ENCODE assay signal across 10 cellular contexts in the genomic region with DNA sequence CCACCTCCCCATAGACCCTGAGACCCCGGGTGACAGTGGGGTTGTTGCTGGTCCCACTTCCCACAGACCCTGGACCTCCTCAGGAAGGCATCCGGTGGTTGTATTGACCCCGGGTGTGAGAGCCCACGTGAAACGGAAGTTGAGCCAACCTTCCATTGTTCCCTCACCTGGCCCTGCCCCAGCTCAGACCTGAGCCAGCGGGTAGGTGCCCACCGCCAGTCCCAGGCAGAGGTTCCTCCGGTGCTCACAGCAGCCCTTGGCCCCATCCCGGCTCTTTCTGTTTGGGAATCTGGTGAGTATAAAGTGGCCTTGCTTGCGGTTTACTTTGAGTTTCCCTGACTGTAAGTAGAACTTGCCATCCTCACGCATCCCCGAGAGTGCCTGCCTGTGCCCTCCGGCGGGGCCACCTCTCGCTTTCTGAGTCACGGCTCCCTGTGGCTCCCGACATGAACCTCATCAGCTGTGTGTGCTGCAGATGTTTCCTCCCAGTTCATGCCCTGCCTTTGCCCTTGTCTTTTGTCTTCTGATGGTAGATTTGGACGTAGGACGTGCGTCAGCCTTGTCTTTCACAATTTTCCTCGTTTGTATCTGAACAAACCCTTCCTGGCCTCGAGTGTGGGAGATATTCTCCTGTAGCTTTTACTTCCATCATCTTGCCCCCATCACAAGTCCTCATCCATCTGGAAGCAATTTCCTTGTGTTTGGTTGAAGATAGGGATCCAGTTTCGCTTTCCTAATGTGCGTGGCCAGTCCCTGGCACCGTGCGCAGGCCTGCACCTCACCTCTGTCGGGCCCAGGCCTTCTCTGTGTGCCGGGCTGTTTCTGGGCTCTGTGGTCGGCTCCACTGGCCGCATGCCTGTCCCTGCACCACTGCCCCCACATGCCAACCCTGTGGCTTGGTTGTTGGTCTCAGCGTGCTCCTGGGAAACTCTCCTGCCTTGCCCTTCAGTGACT.
DNase-seq lines count a peak whose midpoint lies in the region; ATAC-seq and TF ChIP-seq lines count a peak whose summit lies in the region.
"Had no signal": no experiment of that assay in that cellular context is flagged by ENCODE, and none has a peak within 500 bp of the region (broad histone marks: within the 10 kb centered on the region; RNA-seq: fewer than 3 reads in every experiment).

No MANE protein-coding gene starts in this region.

- peak overlapping the region; percentile 28 for H3K4me3 Mint-ChIP-seq in osteocyte (ENCODE audit: unreplicated experiment)

- DNase-seq in COLO668 (lab: John Stamatoyannopoulos, UW; ENCODE audit: unreplicated experiment) (peak; percentile 15), NCI-H460 (ENCODE audit: extremely low read depth, low read depth) (peak; percentile 38), osteocyte (ENCODE audit: extremely low spot score, unreplicated experiment) (peak; percentile 98), DMS 273 treated with DMSO at 0.1 percent for 48 hours (lab: John Stamatoyannopoulos, UW) (no peak)
- DNase-seq: anterior cingulate cortex; stimulated activated naive CD4-positive, alpha-beta T cell had no signal

- TF ChIP-seq CTCF in osteocyte (IDR thresholded peaks at IDR 0.05), result no peak

- H3K36me3 Mint-ChIP-seq in osteocyte (ENCODE audit: unreplicated experiment), result peaks cover 10% of the 10 kb centered on the region

- ATAC-seq in esophagus mucosa, result peak; percentile 40
- no peak for ATAC-seq in HG03565 (IDR thresholded peaks at IDR 0.05; ENCODE audit: unreplicated experiment)
- no peak for ATAC-seq in GM21825 (IDR thresholded peaks at IDR 0.05; ENCODE audit: unreplicated experiment)
- ATAC-seq in GM21723 (IDR thresholded peaks at IDR 0.05; ENCODE audit: unreplicated experiment), result no peak

- H3K27ac Mint-ChIP-seq in osteocyte (ENCODE audit: unreplicated experiment), result peak overlapping the region; percentile 96

- no peaks in the 10 kb centered on the region for H3K27me3 Mint-ChIP-seq in osteocyte (ENCODE audit: unreplicated experiment)

- H3K9me3 Mint-ChIP-seq in osteocyte (ENCODE audit: unreplicated experiment), result no peaks in the 10 kb centered on the region

- H3K4me1 Mint-ChIP-seq in osteocyte (ENCODE audit: unreplicated experiment), result peaks cover 64% of the 10 kb centered on the region
